1 cellular context compared by ENCODE assay signal in the genomic region with DNA sequence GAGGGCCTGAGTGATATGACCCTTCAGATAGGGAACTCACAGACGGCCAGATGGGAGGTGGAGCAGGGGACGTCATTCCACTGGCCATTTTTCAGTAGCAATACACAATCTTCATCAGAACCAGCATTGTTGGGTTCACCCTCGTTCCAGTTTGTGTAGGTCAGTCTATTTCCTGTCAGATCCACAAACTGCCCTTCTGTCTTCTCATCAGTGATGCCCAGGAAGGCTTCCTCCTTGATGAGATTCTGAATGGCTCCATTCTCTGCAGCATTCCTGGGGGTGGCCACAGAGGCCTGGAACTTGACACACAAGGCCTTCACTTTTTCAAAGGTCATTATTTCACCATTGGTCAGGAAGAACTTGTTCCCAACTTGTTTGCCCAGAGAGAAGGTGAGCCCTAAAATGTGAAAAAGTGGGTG.
TF ChIP-seq lines count a peak whose summit lies in the region.

No MANE protein-coding gene starts in this region.

TF ChIP-seq in HepG2, 621 proteins besides CTCF, POLR2A, EP300 and RAD21 (continued from another document and continues in another):
- TF ChIP-seq, protein P1, sequence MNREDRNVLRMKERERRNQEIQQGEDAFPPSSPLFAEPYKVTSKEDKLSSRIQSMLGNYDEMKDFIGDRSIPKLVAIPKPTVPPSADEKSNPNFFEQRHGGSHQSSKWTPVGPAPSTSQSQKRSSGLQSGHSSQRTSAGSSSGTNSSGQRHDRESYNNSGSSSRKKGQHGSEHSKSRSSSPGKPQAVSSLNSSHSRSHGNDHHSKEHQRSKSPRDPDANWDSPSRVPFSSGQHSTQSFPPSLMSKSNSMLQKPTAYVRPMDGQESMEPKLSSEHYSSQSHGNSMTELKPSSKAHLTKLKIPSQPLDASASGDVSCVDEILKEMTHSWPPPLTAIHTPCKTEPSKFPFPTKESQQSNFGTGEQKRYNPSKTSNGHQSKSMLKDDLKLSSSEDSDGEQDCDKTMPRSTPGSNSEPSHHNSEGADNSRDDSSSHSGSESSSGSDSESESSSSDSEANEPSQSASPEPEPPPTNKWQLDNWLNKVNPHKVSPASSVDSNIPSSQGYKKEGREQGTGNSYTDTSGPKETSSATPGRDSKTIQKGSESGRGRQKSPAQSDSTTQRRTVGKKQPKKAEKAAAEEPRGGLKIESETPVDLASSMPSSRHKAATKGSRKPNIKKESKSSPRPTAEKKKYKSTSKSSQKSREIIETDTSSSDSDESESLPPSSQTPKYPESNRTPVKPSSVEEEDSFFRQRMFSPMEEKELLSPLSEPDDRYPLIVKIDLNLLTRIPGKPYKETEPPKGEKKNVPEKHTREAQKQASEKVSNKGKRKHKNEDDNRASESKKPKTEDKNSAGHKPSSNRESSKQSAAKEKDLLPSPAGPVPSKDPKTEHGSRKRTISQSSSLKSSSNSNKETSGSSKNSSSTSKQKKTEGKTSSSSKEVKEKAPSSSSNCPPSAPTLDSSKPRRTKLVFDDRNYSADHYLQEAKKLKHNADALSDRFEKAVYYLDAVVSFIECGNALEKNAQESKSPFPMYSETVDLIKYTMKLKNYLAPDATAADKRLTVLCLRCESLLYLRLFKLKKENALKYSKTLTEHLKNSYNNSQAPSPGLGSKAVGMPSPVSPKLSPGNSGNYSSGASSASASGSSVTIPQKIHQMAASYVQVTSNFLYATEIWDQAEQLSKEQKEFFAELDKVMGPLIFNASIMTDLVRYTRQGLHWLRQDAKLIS (CRISPR knock-in tag; IDR thresholded peaks at IDR 0.05), result no peak
- TF ChIP-seq ZNF878 (CRISPR knock-in tag; IDR thresholded peaks at IDR 0.05) (no peak; the same call in 1 of the 2 replicates), STAG1 (CRISPR knock-in tag; IDR thresholded peaks at IDR 0.05) (no peak), ZNF841 (CRISPR knock-in tag; IDR thresholded peaks at IDR 0.05; ENCODE audit: borderline replicate concordance) (no peak), ZNF672 (CRISPR knock-in tag; IDR thresholded peaks at IDR 0.05) (no peak), FOXO1 (CRISPR knock-in tag; IDR thresholded peaks at IDR 0.05) (peak; percentile 43; the same call in 1 of the 2 replicates), DPF2 (CRISPR knock-in tag; IDR thresholded peaks at IDR 0.05; ENCODE audit: borderline replicate concordance, low read depth) (peak; percentile 63; the same call in 1 of the 2 replicates), ZNF709 (CRISPR knock-in tag; IDR thresholded peaks at IDR 0.05) (no peak), SP1 (IDR thresholded peaks at IDR 0.05) (no peak), SP1 (CRISPR knock-in tag; IDR thresholded peaks at IDR 0.05) (no peak), ZNF138 (CRISPR knock-in tag; IDR thresholded peaks at IDR 0.05; ENCODE audit: low read depth) (no peak), TMF1 (CRISPR knock-in tag; IDR thresholded peaks at IDR 0.05; ENCODE audit: low read depth) (no peak), PHF5A (CRISPR knock-in tag; IDR thresholded peaks at IDR 0.05; ENCODE audit: low read depth, unreplicated experiment) (no peak), SP5 (CRISPR knock-in tag; IDR thresholded peaks at IDR 0.05; ENCODE audit: borderline replicate concordance, low read depth) (no peak; the same call in 1 of the 2 replicates), AGO2 (optimal IDR thresholded peaks at IDR 0.05; ENCODE audit: low read depth, low read length) (no peak), AHR (CRISPR knock-in tag; IDR thresholded peaks at IDR 0.05) (no peak; the same call in 1 of the 2 replicates), JUN (CRISPR knock-in tag; IDR thresholded peaks at IDR 0.05) (no peak), ZNF292 (CRISPR knock-in tag; IDR thresholded peaks at IDR 0.05; ENCODE audit: borderline replicate concordance, low read depth) (no peak), SOX5 (CRISPR knock-in tag; IDR thresholded peaks at IDR 0.05; ENCODE audit: borderline replicate concordance) (peak; percentile 76; the same call in 1 of the 2 replicates), KAT7 (CRISPR knock-in tag; IDR thresholded peaks at IDR 0.05; ENCODE audit: borderline replicate concordance) (no peak), ZNF792 (CRISPR knock-in tag; IDR thresholded peaks at IDR 0.05) (no peak), NKX3-1 (CRISPR knock-in tag; IDR thresholded peaks at IDR 0.05) (no peak), ZSCAN22 (CRISPR knock-in tag; IDR thresholded peaks at IDR 0.05) (no peak), ARNTL (CRISPR knock-in tag; IDR thresholded peaks at IDR 0.05) (no peak; the same call in 1 of the 2 replicates), ZNF557 (CRISPR knock-in tag; IDR thresholded peaks at IDR 0.05) (no peak), ZNF235 (CRISPR knock-in tag; IDR thresholded peaks at IDR 0.05; ENCODE audit: borderline replicate concordance) (no peak), TAF1 (CRISPR knock-in tag; IDR thresholded peaks at IDR 0.05) (no peak)
- TF ChIP-seq, protein P2, sequence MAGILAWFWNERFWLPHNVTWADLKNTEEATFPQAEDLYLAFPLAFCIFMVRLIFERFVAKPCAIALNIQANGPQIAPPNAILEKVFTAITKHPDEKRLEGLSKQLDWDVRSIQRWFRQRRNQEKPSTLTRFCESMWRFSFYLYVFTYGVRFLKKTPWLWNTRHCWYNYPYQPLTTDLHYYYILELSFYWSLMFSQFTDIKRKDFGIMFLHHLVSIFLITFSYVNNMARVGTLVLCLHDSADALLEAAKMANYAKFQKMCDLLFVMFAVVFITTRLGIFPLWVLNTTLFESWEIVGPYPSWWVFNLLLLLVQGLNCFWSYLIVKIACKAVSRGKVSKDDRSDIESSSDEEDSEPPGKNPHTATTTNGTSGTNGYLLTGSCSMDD (CRISPR knock-in tag; IDR thresholded peaks at IDR 0.05), result no peak
- TF ChIP-seq, protein P3, sequence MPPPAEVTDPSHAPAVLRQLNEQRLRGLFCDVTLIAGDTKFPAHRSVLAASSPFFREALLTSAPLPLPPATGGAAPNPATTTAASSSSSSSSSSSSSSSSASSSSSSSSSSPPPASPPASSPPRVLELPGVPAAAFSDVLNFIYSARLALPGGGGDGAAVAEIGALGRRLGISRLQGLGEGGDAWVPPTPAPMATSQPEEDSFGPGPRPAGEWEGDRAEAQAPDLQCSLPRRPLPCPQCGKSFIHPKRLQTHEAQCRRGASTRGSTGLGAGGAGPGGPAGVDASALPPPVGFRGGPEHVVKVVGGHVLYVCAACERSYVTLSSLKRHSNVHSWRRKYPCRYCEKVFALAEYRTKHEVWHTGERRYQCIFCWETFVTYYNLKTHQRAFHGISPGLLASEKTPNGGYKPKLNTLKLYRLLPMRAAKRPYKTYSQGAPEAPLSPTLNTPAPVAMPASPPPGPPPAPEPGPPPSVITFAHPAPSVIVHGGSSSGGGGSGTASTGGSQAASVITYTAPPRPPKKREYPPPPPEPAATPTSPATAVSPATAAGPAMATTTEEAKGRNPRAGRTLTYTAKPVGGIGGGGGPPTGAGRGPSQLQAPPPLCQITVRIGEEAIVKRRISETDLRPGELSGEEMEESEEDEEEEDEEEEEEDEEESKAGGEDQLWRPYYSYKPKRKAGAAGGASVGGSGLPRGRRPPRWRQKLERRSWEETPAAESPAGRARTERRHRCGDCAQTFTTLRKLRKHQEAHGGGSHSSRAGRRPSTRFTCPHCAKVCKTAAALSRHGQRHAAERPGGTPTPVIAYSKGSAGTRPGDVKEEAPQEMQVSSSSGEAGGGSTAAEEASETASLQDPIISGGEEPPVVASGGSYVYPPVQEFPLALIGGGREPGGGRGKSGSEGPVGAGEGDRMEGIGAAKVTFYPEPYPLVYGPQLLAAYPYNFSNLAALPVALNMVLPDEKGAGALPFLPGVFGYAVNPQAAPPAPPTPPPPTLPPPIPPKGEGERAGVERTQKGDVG (CRISPR knock-in tag; IDR thresholded peaks at IDR 0.05; ENCODE audit: borderline replicate concordance), result no peak
- TF ChIP-seq, protein P4, sequence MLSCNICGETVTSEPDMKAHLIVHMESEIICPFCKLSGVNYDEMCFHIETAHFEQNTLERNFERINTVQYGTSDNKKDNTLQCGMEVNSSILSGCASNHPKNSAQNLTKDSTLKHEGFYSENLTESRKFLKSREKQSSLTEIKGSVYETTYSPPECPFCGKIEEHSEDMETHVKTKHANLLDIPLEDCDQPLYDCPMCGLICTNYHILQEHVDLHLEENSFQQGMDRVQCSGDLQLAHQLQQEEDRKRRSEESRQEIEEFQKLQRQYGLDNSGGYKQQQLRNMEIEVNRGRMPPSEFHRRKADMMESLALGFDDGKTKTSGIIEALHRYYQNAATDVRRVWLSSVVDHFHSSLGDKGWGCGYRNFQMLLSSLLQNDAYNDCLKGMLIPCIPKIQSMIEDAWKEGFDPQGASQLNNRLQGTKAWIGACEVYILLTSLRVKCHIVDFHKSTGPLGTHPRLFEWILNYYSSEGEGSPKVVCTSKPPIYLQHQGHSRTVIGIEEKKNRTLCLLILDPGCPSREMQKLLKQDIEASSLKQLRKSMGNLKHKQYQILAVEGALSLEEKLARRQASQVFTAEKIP (CRISPR knock-in tag; IDR thresholded peaks at IDR 0.05; ENCODE audit: borderline replicate concordance), result no peak
- TF ChIP-seq, protein P5, sequence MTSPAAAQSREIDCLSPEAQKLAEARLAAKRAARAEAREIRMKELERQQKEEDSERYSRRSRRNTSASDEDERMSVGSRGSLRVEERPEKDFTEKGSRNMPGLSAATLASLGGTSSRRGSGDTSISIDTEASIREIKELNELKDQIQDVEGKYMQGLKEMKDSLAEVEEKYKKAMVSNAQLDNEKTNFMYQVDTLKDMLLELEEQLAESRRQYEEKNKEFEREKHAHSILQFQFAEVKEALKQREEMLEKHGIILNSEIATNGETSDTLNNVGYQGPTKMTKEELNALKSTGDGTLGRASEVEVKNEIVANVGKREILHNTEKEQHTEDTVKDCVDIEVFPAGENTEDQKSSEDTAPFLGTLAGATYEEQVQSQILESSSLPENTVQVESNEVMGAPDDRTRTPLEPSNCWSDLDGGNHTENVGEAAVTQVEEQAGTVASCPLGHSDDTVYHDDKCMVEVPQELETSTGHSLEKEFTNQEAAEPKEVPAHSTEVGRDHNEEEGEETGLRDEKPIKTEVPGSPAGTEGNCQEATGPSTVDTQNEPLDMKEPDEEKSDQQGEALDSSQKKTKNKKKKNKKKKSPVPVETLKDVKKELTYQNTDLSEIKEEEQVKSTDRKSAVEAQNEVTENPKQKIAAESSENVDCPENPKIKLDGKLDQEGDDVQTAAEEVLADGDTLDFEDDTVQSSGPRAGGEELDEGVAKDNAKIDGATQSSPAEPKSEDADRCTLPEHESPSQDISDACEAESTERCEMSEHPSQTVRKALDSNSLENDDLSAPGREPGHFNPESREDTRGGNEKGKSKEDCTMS (CRISPR knock-in tag; conservative IDR thresholded peaks at IDR 0.05), result no peak
- TF ChIP-seq, protein P6, sequence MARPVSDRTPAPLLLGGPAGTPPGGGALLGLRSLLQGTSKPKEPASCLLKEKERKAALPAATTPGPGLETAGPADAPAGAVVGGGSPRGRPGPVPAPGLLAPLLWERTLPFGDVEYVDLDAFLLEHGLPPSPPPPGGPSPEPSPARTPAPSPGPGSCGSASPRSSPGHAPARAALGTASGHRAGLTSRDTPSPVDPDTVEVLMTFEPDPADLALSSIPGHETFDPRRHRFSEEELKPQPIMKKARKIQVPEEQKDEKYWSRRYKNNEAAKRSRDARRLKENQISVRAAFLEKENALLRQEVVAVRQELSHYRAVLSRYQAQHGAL (CRISPR knock-in tag; IDR thresholded peaks at IDR 0.05; ENCODE audit: not compliant biosample characterization), result no peak
- TF ChIP-seq, protein P7, sequence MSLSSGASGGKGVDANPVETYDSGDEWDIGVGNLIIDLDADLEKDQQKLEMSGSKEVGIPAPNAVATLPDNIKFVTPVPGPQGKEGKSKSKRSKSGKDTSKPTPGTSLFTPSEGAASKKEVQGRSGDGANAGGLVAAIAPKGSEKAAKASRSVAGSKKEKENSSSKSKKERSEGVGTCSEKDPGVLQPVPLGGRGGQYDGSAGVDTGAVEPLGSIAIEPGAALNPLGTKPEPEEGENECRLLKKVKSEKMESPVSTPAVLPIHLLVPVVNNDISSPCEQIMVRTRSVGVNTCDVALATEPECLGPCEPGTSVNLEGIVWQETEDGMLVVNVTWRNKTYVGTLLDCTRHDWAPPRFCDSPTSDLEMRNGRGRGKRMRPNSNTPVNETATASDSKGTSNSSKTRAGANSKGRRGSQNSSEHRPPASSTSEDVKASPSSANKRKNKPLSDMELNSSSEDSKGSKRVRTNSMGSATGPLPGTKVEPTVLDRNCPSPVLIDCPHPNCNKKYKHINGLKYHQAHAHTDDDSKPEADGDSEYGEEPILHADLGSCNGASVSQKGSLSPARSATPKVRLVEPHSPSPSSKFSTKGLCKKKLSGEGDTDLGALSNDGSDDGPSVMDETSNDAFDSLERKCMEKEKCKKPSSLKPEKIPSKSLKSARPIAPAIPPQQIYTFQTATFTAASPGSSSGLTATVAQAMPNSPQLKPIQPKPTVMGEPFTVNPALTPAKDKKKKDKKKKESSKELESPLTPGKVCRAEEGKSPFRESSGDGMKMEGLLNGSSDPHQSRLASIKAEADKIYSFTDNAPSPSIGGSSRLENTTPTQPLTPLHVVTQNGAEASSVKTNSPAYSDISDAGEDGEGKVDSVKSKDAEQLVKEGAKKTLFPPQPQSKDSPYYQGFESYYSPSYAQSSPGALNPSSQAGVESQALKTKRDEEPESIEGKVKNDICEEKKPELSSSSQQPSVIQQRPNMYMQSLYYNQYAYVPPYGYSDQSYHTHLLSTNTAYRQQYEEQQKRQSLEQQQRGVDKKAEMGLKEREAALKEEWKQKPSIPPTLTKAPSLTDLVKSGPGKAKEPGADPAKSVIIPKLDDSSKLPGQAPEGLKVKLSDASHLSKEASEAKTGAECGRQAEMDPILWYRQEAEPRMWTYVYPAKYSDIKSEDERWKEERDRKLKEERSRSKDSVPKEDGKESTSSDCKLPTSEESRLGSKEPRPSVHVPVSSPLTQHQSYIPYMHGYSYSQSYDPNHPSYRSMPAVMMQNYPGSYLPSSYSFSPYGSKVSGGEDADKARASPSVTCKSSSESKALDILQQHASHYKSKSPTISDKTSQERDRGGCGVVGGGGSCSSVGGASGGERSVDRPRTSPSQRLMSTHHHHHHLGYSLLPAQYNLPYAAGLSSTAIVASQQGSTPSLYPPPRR (CRISPR knock-in tag; IDR thresholded peaks at IDR 0.05; ENCODE audit: borderline replicate concordance), result peak; percentile 78; the same call in 1 of the 2 replicates
- TF ChIP-seq, protein P8, sequence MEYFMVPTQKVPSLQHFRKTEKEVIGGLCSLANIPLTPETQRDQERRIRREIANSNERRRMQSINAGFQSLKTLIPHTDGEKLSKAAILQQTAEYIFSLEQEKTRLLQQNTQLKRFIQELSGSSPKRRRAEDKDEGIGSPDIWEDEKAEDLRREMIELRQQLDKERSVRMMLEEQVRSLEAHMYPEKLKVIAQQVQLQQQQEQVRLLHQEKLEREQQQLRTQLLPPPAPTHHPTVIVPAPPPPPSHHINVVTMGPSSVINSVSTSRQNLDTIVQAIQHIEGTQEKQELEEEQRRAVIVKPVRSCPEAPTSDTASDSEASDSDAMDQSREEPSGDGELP (IDR thresholded peaks at IDR 0.05; ENCODE audit: borderline replicate concordance, low read depth), result no peak
- TF ChIP-seq, protein P9, sequence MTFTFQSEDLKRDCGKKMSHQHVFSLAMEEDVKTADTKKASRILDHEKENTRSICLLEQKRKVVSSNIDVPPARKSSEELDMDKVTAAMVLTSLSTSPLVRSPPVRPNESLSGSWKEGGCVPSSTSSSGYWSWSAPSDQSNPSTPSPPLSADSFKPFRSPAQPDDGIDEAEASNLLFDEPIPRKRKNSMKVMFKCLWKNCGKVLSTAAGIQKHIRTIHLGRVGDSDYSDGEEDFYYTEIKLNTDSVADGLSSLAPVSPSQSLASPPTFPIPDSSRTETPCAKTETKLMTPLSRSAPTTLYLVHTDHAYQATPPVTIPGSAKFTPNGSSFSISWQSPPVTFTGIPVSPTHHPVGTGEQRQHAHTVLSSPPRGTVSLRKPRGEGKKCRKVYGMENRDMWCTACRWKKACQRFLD (CRISPR knock-in tag; IDR thresholded peaks at IDR 0.05; ENCODE audit: borderline replicate concordance), result no peak
- TF ChIP-seq, protein P10, sequence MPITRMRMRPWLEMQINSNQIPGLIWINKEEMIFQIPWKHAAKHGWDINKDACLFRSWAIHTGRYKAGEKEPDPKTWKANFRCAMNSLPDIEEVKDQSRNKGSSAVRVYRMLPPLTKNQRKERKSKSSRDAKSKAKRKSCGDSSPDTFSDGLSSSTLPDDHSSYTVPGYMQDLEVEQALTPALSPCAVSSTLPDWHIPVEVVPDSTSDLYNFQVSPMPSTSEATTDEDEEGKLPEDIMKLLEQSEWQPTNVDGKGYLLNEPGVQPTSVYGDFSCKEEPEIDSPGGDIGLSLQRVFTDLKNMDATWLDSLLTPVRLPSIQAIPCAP (CRISPR knock-in tag; IDR thresholded peaks at IDR 0.05; ENCODE audit: low read depth), result no peak
